In the genomic region with DNA sequence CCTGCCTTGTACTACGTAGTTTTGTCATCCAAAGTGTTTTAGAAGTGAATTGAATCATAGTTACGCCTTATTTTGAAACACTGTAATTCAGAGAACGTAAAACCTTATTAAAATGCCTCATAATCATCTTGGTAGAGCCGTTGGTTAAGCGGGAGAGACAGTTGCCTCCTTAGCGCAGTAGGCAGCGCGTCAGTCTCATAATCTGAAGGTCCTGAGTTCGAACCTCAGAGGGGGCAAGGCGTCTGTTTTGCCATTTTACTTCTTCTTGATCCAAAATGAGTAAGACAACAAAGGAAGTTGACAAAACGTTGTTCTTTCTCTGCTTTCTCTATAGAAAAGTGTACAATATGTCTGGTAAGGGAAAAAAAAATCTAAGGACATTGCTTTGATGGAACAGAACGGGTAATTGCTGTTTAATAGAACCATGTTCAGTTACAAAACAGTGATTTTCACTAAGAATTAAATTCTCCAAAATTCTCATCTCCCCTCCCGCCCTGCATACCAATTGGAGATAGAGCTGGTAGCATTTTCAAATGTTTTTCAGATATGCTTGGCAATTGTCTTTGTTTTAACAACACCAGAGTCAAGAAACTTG, we compare ENCODE assay signal across 1 cellular context.
TF ChIP-seq lines count a peak whose summit lies in the region.

No MANE protein-coding gene starts in this region.

TF ChIP-seq in K562, 482 proteins besides CTCF, POLR2A, EP300 and RAD21 (continued from another document and continues in another):
- TF ChIP-seq, protein P1, sequence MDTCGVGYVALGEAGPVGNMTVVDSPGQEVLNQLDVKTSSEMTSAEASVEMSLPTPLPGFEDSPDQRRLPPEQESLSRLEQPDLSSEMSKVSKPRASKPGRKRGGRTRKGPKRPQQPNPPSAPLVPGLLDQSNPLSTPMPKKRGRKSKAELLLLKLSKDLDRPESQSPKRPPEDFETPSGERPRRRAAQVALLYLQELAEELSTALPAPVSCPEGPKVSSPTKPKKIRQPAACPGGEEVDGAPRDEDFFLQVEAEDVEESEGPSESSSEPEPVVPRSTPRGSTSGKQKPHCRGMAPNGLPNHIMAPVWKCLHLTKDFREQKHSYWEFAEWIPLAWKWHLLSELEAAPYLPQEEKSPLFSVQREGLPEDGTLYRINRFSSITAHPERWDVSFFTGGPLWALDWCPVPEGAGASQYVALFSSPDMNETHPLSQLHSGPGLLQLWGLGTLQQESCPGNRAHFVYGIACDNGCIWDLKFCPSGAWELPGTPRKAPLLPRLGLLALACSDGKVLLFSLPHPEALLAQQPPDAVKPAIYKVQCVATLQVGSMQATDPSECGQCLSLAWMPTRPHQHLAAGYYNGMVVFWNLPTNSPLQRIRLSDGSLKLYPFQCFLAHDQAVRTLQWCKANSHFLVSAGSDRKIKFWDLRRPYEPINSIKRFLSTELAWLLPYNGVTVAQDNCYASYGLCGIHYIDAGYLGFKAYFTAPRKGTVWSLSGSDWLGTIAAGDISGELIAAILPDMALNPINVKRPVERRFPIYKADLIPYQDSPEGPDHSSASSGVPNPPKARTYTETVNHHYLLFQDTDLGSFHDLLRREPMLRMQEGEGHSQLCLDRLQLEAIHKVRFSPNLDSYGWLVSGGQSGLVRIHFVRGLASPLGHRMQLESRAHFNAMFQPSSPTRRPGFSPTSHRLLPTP (IDR thresholded peaks at IDR 0.05; ENCODE audit: borderline replicate concordance, extremely low read depth, insufficient read length) = peak; percentile 95
- TF ChIP-seq, protein P2, sequence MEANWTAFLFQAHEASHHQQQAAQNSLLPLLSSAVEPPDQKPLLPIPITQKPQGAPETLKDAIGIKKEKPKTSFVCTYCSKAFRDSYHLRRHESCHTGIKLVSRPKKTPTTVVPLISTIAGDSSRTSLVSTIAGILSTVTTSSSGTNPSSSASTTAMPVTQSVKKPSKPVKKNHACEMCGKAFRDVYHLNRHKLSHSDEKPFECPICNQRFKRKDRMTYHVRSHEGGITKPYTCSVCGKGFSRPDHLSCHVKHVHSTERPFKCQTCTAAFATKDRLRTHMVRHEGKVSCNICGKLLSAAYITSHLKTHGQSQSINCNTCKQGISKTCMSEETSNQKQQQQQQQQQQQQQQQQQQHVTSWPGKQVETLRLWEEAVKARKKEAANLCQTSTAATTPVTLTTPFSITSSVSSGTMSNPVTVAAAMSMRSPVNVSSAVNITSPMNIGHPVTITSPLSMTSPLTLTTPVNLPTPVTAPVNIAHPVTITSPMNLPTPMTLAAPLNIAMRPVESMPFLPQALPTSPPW (CRISPR knock-in tag; IDR thresholded peaks at IDR 0.05) = 0 out of 2 replicates have a peak, but pooled peaks have one; percentile 30
- TF ChIP-seq HDGF (IDR thresholded peaks at IDR 0.05) (no peak), NFIC (IDR thresholded peaks at IDR 0.05) (peak; percentile 76), NCOA1 (IDR thresholded peaks at IDR 0.05; ENCODE audit: low read depth) (no peak), EP400 (IDR thresholded peaks at IDR 0.05) (peak; percentile 35), GABPA (tag; conservative IDR thresholded peaks at IDR 0.05; ENCODE audit: low read depth) (0 out of 2 replicates have a peak, but pooled peaks have one; percentile 15), ZNF316 (IDR thresholded peaks at IDR 0.05) (peak; percentile 63), DNMT1 (IDR thresholded peaks at IDR 0.05) (no peak), ZNF589 (CRISPR knock-in tag; IDR thresholded peaks at IDR 0.05; ENCODE audit: low read depth) (no peak), NR4A1 (CRISPR knock-in tag; IDR thresholded peaks at IDR 0.05) (no peak), NR4A1 (tag; IDR thresholded peaks at IDR 0.05) (no peak), GTF2E2 (tag; IDR thresholded peaks at IDR 0.05) (0 out of 2 replicates have a peak, but pooled peaks have one; percentile 3), CHD2 (IDR thresholded peaks at IDR 0.05; ENCODE audit: low read depth, low read length) (no peak), SMARCC2 (IDR thresholded peaks at IDR 0.05; ENCODE audit: low read depth) (no peak), CEBPG (CRISPR knock-in tag; IDR thresholded peaks at IDR 0.05) (no peak), CEBPG (tag; conservative IDR thresholded peaks at IDR 0.05 in 1 of 2, IDR thresholded peaks at IDR 0.05 in 1 of 2) (peak in 1 of 2 experiments; percentile 73; a peak in 3 of 4 replicates), MTF1 (CRISPR knock-in tag; IDR thresholded peaks at IDR 0.05; ENCODE audit: borderline replicate concordance) (no peak), KLF1 (tag; IDR thresholded peaks at IDR 0.05) (no peak), YY1 (IDR thresholded peaks at IDR 0.05; ENCODE audit: borderline replicate concordance in 1 of 3, control insufficient read depth in 1 of 3, extremely low read depth in 1 of 3, insufficient read depth in 3 of 3, insufficient read length in 1 of 3, insufficient replicate concordance in 2 of 3, low read depth in 1 of 3, low read length in 2 of 3) (peak in 1 of 3 experiments; percentile 10), MTA1 (IDR thresholded peaks at IDR 0.05; ENCODE audit: borderline replicate concordance) (0 out of 2 replicates have a peak, but pooled peaks have one; percentile 25), TAF7 (tag; IDR thresholded peaks at IDR 0.05) (no peak), ZBTB17 (CRISPR knock-in tag; IDR thresholded peaks at IDR 0.05) (no peak), NUFIP1 (IDR thresholded peaks at IDR 0.05; ENCODE audit: partially characterized antibody) (peak; percentile 30), ARNT (IDR thresholded peaks at IDR 0.05) (peak; percentile 46 to 76; a peak in 1 of 4 replicates), SMARCE1 (IDR thresholded peaks at IDR 0.05) (no peak), TAF15 (IDR thresholded peaks at IDR 0.05; ENCODE audit: low read depth, low read length) (no peak), ZNF764 (CRISPR knock-in tag; IDR thresholded peaks at IDR 0.05; ENCODE audit: low read depth) (0 out of 2 replicates have a peak, but pooled peaks have one; percentile 37), SRSF1 (IDR thresholded peaks at IDR 0.05; ENCODE audit: low read depth, low read length) (no peak), NR2C1 (IDR thresholded peaks at IDR 0.05) (no peak), NR2C1 (tag; IDR thresholded peaks at IDR 0.05) (no peak), ZNF766 (CRISPR knock-in tag; conservative IDR thresholded peaks at IDR 0.05) (0 out of 2 replicates have a peak, but pooled peaks have one; percentile 45), ZNF274 (IDR thresholded peaks at IDR 0.05; ENCODE audit: borderline replicate concordance, low read depth, low read length) (peak; percentile 30; the same call in 1 of the 2 replicates), SP1 (CRISPR knock-in tag; IDR thresholded peaks at IDR 0.05) (peak; percentile 62), DIDO1 (tag; IDR thresholded peaks at IDR 0.05; ENCODE audit: low read depth) (no peak), ZSCAN29 (IDR thresholded peaks at IDR 0.05) (peak; percentile 70), RUNX1 (IDR thresholded peaks at IDR 0.05; ENCODE audit: low read depth) (no peak), MTA3 (IDR thresholded peaks at IDR 0.05; ENCODE audit: borderline replicate concordance) (0 out of 2 replicates have a peak, but pooled peaks have one; percentile 8)
- TF ChIP-seq, protein P3, sequence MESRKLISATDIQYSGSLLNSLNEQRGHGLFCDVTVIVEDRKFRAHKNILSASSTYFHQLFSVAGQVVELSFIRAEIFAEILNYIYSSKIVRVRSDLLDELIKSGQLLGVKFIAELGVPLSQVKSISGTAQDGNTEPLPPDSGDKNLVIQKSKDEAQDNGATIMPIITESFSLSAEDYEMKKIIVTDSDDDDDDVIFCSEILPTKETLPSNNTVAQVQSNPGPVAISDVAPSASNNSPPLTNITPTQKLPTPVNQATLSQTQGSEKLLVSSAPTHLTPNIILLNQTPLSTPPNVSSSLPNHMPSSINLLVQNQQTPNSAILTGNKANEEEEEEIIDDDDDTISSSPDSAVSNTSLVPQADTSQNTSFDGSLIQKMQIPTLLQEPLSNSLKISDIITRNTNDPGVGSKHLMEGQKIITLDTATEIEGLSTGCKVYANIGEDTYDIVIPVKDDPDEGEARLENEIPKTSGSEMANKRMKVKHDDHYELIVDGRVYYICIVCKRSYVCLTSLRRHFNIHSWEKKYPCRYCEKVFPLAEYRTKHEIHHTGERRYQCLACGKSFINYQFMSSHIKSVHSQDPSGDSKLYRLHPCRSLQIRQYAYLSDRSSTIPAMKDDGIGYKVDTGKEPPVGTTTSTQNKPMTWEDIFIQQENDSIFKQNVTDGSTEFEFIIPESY (CRISPR knock-in tag; IDR thresholded peaks at IDR 0.05) = no peak
- TF ChIP-seq, protein P4, sequence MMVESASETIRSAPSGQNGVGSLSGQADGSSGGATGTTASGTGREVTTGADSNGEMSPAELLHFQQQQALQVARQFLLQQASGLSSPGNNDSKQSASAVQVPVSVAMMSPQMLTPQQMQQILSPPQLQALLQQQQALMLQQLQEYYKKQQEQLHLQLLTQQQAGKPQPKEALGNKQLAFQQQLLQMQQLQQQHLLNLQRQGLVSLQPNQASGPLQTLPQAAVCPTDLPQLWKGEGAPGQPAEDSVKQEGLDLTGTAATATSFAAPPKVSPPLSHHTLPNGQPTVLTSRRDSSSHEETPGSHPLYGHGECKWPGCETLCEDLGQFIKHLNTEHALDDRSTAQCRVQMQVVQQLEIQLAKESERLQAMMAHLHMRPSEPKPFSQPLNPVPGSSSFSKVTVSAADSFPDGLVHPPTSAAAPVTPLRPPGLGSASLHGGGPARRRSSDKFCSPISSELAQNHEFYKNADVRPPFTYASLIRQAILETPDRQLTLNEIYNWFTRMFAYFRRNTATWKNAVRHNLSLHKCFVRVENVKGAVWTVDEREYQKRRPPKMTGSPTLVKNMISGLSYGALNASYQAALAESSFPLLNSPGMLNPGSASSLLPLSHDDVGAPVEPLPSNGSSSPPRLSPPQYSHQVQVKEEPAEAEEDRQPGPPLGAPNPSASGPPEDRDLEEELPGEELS (CRISPR knock-in tag; IDR thresholded peaks at IDR 0.05; ENCODE audit: borderline replicate concordance) = no peak
- TF ChIP-seq, protein P5, sequence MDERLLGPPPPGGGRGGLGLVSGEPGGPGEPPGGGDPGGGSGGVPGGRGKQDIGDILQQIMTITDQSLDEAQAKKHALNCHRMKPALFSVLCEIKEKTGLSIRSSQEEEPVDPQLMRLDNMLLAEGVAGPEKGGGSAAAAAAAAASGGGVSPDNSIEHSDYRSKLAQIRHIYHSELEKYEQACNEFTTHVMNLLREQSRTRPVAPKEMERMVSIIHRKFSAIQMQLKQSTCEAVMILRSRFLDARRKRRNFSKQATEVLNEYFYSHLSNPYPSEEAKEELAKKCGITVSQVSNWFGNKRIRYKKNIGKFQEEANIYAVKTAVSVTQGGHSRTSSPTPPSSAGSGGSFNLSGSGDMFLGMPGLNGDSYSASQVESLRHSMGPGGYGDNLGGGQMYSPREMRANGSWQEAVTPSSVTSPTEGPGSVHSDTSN (CRISPR knock-in tag; IDR thresholded peaks at IDR 0.05; ENCODE audit: low read depth) = no peak
- TF ChIP-seq, protein P5 (tag; conservative IDR thresholded peaks at IDR 0.05; ENCODE audit: low read depth) = peak; percentile 26; the same call in 1 of the 2 replicates
- TF ChIP-seq, protein P6, sequence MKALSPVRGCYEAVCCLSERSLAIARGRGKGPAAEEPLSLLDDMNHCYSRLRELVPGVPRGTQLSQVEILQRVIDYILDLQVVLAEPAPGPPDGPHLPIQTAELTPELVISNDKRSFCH (CRISPR knock-in tag; IDR thresholded peaks at IDR 0.05) = no peak
- TF ChIP-seq, protein P6 (tag; IDR thresholded peaks at IDR 0.05) = no peak
- TF ChIP-seq, protein P7, sequence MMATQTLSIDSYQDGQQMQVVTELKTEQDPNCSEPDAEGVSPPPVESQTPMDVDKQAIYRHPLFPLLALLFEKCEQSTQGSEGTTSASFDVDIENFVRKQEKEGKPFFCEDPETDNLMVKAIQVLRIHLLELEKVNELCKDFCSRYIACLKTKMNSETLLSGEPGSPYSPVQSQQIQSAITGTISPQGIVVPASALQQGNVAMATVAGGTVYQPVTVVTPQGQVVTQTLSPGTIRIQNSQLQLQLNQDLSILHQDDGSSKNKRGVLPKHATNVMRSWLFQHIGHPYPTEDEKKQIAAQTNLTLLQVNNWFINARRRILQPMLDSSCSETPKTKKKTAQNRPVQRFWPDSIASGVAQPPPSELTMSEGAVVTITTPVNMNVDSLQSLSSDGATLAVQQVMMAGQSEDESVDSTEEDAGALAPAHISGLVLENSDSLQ (IDR thresholded peaks at IDR 0.05) = 0 out of 2 replicates have a peak, but pooled peaks have one; percentile 7
- TF ChIP-seq, protein P8, sequence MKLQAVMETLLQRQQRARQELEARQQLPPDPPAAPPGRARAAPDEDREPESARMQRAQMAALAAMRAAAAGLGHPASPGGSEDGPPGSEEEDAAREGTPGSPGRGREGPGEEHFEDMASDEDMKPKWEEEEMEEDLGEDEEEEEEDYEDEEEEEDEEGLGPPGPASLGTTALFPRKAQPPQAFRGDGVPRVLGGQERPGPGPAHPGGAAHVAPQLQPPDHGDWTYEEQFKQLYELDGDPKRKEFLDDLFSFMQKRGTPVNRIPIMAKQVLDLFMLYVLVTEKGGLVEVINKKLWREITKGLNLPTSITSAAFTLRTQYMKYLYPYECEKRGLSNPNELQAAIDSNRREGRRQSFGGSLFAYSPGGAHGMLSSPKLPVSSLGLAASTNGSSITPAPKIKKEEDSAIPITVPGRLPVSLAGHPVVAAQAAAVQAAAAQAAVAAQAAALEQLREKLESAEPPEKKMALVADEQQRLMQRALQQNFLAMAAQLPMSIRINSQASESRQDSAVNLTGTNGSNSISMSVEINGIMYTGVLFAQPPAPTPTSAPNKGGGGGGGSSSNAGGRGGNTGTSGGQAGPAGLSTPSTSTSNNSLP (IDR thresholded peaks at IDR 0.05; ENCODE audit: borderline replicate concordance, low read depth, low read length) = 0 out of 2 replicates have a peak, but pooled peaks have one; percentile 61
- TF ChIP-seq, protein P9, sequence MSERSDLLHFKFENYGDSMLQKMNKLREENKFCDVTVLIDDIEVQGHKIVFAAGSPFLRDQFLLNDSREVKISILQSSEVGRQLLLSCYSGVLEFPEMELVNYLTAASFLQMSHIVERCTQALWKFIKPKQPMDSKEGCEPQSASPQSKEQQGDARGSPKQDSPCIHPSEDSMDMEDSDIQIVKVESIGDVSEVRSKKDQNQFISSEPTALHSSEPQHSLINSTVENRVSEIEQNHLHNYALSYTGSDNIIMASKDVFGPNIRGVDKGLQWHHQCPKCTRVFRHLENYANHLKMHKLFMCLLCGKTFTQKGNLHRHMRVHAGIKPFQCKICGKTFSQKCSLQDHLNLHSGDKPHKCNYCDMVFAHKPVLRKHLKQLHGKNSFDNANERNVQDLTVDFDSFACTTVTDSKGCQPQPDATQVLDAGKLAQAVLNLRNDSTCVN (CRISPR knock-in tag; IDR thresholded peaks at IDR 0.05) = no peak
